ENCODE assay signal across 12 cellular contexts in the genomic region with DNA sequence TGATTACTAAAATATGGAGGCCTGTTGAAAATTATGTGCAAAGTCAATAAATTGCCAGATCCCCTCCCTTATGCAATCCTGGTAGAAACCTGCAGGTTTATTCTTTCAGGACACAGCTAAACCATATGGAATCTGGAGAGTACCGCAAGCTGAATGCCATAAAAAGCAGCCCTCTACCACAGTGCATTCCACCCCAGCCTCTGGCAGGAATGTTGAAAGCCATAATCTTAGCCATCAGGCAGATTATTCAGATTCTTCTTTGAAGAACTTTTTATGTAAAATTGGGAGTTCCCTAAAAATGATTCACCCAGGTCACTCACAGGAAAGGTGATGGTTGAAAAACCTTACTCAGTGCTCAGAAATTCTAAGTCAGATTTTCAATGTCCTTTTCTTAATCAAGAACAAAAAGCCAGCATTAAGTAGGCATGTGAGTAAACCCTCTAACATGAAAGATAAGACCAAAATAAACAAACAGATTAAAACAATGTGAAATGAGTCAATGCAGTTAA.
DNase-seq lines count a peak whose midpoint lies in the region; FAIRE-seq and TF ChIP-seq lines count a peak whose summit lies in the region.
"Had no signal": no experiment of that assay in that cellular context is flagged by ENCODE, and none has a peak within 500 bp of the region (broad histone marks: within the 10 kb centered on the region; RNA-seq: fewer than 3 reads in every experiment).

No MANE protein-coding gene starts in this region.

- H3K9me3 ChIP-seq in SK-N-SH, result no peaks in the 10 kb centered on the region
- H3K9me3 ChIP-seq: suprapubic skin had no signal

- TF ChIP-seq CTCF in HFF-Myc (IDR thresholded peaks at IDR 0.05; ENCODE audit: low read depth, low read length, missing control alignments) (no peak), SK-N-SH (IDR thresholded peaks at IDR 0.05) (no peak), retinal pigment epithelial cell (conservative IDR thresholded peaks at IDR 0.05; ENCODE audit: low read depth, low read length) (no peak)

- H3K4me1 ChIP-seq in SK-N-SH (ENCODE audit: control insufficient read depth in 1 of 2, insufficient read depth in 2 of 2, low read depth in 1 of 2, low read length in 1 of 2), result peaks cover 0 to 2% of the 10 kb centered on the region in 2 experiments; a peak in 2 of 4 replicates
- H3K4me1 ChIP-seq: suprapubic skin had no signal

- H3K27ac ChIP-seq in SK-N-SH (ENCODE audit: low read depth in 2 of 2, low read length in 1 of 2), result peak overlapping the region; percentile 29 to 72
- H3K27ac ChIP-seq: suprapubic skin had no signal

- POLR2A ChIA-PET in SK-N-SH (lab: Yijun Ruan, JAX), result no interaction called here

- no peak for FAIRE-seq in GM12892 (lab: Jason Lieb, UNC)

- H4K20me1 ChIP-seq in SK-N-SH (ENCODE audit: insufficient read depth), result no peaks in the 10 kb centered on the region

- CTCF ChIA-PET in SK-N-SH (lab: Yijun Ruan, JAX), result no interaction called here

- no peak for TF ChIP-seq RAD21 in SK-N-SH (IDR thresholded peaks at IDR 0.05; ENCODE audit: low read length)

- no peak for TF ChIP-seq POLR2A in GM12892 (IDR thresholded peaks at IDR 0.05; ENCODE audit: low read depth, low read length)

- 0 out of 2 replicates have a peak overlapping the region, but pooled peaks have one; percentile 26 for H3K4me2 ChIP-seq in SK-N-SH

- H3K9me2 ChIP-seq in SK-N-SH, result no peaks in the 10 kb centered on the region

- H3K36me3 ChIP-seq in SK-N-SH (replicated peaks in 1 of 2; ENCODE audit: control insufficient read depth in 1 of 2, insufficient read depth in 2 of 2, low read length in 1 of 2), result no peaks in the 10 kb centered on the region
- H3K36me3 ChIP-seq: suprapubic skin had no signal

- H3K79me2 ChIP-seq in SK-N-SH (ENCODE audit: insufficient read depth), result no peaks in the 10 kb centered on the region

- peaks cover 23% of the 10 kb centered on the region for H3F3A ChIP-seq in SK-N-SH (replicated peaks; ENCODE audit: insufficient read depth)

- H2AFZ ChIP-seq in SK-N-SH (ENCODE audit: low read depth), result no peak overlapping the region

- 15% methylated on average over 1 of the region's 1 CpG for WGBS in SK-N-SH (ENCODE audit: low lambda C conversion rate)

- peak; percentile 42 to 93; a peak in 3 of 4 replicates for TF ChIP-seq EP300 in SK-N-SH (IDR thresholded peaks at IDR 0.05; ENCODE audit: borderline replicate concordance in 1 of 2, low read depth in 1 of 2, low read length in 1 of 2)

- H3K4me3 ChIP-seq in HFF-Myc (replicated peaks; ENCODE audit: low read depth, low read length) (no peak overlapping the region), SK-N-SH (ENCODE audit: low read depth in 2 of 2, low read length in 1 of 2) (no peak overlapping the region), retinal pigment epithelial cell (ENCODE audit: low read length) (no peak overlapping the region)
- H3K4me3 ChIP-seq: suprapubic skin had no signal

- H3K27me3 ChIP-seq in SK-N-SH (ENCODE audit: insufficient read depth), result no peaks in the 10 kb centered on the region
- H3K27me3 ChIP-seq: suprapubic skin had no signal

- DNase-seq in HFF-Myc (ENCODE audit: extremely low read depth, low read depth), result peak; percentile 98
- DNase-seq in SK-N-SH, result peak; percentile 0
- DNase-seq in fibroblast of gingiva (ENCODE audit: low read depth), result peak; percentile 66
- peak; percentile 75 for DNase-seq in retinal pigment epithelial cell (ENCODE audit: low read depth)
- DNase-seq in activated T-cell treated with anti-CD3 and anti-CD28 coated beads, Interleukin-2, amount 50 U/mL, for 48 hours, result no peak
- DNase-seq in AML-193 (lab: John Stamatoyannopoulos, UW), result no peak
- no peak for DNase-seq in GM12892 (ENCODE audit: insufficient read length)
- no peak for DNase-seq in NCI-H2107 (lab: John Stamatoyannopoulos, UW)
- DNase-seq: activated CD4-positive, alpha-beta T cell treated with anti-CD3 and anti-CD28 coated beads for 1 hour; NCI-H510A; Right ventricle myocardium superior had no signal

- H3K9ac ChIP-seq in SK-N-SH, result no peak overlapping the region

TF ChIP-seq in SK-N-SH, 30 proteins besides CTCF, POLR2A, EP300 and RAD21 (continues in another document):
- no peak for TF ChIP-seq EZH2phosphoT487 (IDR thresholded peaks at IDR 0.05; ENCODE audit: borderline replicate concordance, low read depth)
- peak; percentile 92 for TF ChIP-seq TEAD4 (IDR thresholded peaks at IDR 0.05; ENCODE audit: borderline replicate concordance, insufficient read depth)
- TF ChIP-seq, protein P1, sequence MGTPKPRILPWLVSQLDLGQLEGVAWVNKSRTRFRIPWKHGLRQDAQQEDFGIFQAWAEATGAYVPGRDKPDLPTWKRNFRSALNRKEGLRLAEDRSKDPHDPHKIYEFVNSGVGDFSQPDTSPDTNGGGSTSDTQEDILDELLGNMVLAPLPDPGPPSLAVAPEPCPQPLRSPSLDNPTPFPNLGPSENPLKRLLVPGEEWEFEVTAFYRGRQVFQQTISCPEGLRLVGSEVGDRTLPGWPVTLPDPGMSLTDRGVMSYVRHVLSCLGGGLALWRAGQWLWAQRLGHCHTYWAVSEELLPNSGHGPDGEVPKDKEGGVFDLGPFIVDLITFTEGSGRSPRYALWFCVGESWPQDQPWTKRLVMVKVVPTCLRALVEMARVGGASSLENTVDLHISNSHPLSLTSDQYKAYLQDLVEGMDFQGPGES (IDR thresholded peaks at IDR 0.05; ENCODE audit: low read depth, low read length), result no peak
- peak; percentile 93 for TF ChIP-seq TCF12 (IDR thresholded peaks at IDR 0.05)
- no peak for TF ChIP-seq NRF1 (IDR thresholded peaks at IDR 0.05; ENCODE audit: low read depth, low read length)
- TF ChIP-seq TAF1 (IDR thresholded peaks at IDR 0.05; ENCODE audit: borderline replicate concordance, low read depth, low read length), result no peak
- no peak for TF ChIP-seq GABPA (IDR thresholded peaks at IDR 0.05; ENCODE audit: low read depth)
- TF ChIP-seq FOXJ3 (CRISPR knock-in tag; IDR thresholded peaks at IDR 0.05), result no peak
- peak; percentile 82 for TF ChIP-seq FOSL2 (IDR thresholded peaks at IDR 0.05; ENCODE audit: borderline replicate concordance, low read depth)
- TF ChIP-seq RXRA (IDR thresholded peaks at IDR 0.05; ENCODE audit: borderline replicate concordance, low read depth), result peak; percentile 75
- TF ChIP-seq, protein P2, sequence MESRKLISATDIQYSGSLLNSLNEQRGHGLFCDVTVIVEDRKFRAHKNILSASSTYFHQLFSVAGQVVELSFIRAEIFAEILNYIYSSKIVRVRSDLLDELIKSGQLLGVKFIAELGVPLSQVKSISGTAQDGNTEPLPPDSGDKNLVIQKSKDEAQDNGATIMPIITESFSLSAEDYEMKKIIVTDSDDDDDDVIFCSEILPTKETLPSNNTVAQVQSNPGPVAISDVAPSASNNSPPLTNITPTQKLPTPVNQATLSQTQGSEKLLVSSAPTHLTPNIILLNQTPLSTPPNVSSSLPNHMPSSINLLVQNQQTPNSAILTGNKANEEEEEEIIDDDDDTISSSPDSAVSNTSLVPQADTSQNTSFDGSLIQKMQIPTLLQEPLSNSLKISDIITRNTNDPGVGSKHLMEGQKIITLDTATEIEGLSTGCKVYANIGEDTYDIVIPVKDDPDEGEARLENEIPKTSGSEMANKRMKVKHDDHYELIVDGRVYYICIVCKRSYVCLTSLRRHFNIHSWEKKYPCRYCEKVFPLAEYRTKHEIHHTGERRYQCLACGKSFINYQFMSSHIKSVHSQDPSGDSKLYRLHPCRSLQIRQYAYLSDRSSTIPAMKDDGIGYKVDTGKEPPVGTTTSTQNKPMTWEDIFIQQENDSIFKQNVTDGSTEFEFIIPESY (IDR thresholded peaks at IDR 0.05; ENCODE audit: borderline replicate concordance, low read depth), result 0 out of 2 replicates have a peak, but pooled peaks have one; percentile 59
- TF ChIP-seq RCOR1 (IDR thresholded peaks at IDR 0.05; ENCODE audit: low read length), result no peak
- TF ChIP-seq POLR2AphosphoS5 (IDR thresholded peaks at IDR 0.05; ENCODE audit: low read depth, low read length), result peak; percentile 34; the same call in 1 of the 2 replicates
- TF ChIP-seq MEF2A (IDR thresholded peaks at IDR 0.05; ENCODE audit: borderline replicate concordance, low read depth), result peak; percentile 67; the same call in 1 of the 2 replicates
- TF ChIP-seq, protein P3, sequence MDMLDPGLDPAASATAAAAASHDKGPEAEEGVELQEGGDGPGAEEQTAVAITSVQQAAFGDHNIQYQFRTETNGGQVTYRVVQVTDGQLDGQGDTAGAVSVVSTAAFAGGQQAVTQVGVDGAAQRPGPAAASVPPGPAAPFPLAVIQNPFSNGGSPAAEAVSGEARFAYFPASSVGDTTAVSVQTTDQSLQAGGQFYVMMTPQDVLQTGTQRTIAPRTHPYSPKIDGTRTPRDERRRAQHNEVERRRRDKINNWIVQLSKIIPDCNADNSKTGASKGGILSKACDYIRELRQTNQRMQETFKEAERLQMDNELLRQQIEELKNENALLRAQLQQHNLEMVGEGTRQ (IDR thresholded peaks at IDR 0.05; ENCODE audit: borderline replicate concordance, low read depth, low read length), result no peak
- TF ChIP-seq, protein P4, sequence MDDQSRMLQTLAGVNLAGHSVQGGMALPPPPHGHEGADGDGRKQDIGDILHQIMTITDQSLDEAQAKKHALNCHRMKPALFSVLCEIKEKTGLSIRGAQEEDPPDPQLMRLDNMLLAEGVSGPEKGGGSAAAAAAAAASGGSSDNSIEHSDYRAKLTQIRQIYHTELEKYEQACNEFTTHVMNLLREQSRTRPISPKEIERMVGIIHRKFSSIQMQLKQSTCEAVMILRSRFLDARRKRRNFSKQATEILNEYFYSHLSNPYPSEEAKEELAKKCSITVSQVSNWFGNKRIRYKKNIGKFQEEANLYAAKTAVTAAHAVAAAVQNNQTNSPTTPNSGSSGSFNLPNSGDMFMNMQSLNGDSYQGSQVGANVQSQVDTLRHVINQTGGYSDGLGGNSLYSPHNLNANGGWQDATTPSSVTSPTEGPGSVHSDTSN (IDR thresholded peaks at IDR 0.05), result peak; percentile 85
- TF ChIP-seq ELF1 (IDR thresholded peaks at IDR 0.05), result 0 out of 2 replicates have a peak, but pooled peaks have one; percentile 38
- TF ChIP-seq, protein P5, sequence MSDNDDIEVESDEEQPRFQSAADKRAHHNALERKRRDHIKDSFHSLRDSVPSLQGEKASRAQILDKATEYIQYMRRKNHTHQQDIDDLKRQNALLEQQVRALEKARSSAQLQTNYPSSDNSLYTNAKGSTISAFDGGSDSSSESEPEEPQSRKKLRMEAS (IDR thresholded peaks at IDR 0.05; ENCODE audit: low read depth), result no peak
- TF ChIP-seq SMC3 (IDR thresholded peaks at IDR 0.05; ENCODE audit: low read depth, low read length), result no peak
- TF ChIP-seq NFIC (IDR thresholded peaks at IDR 0.05; ENCODE audit: borderline replicate concordance), result peak; percentile 74
- TF ChIP-seq RFX5 (IDR thresholded peaks at IDR 0.05; ENCODE audit: low read length), result no peak
- no peak for TF ChIP-seq CHD2 (IDR thresholded peaks at IDR 0.05; ENCODE audit: low read length, partially characterized antibody)
- TF ChIP-seq FOXM1 (IDR thresholded peaks at IDR 0.05; ENCODE audit: low read depth), result peak; percentile 65; the same call in 1 of the 2 replicates
- TF ChIP-seq GATA2 (CRISPR knock-in tag; IDR thresholded peaks at IDR 0.05), result no peak

Comparison
In these comparisons a context has a peak if more than half of its experiments do, and no peak if none do; other contexts are left out.
1. DNase-seq: peak in HFF-Myc (single experiment), SK-N-SH (single experiment), fibroblast of gingiva (single experiment) and retinal pigment epithelial cell (single experiment); none in activated T-cell treated with anti-CD3 and anti-CD28 coated beads, Interleukin-2, amount 50 U/mL, for 48 hours (0 of 2), AML-193 (0 of 2), GM12892 (single experiment) and NCI-H2107 (single experiment).